10 cellular contexts compared by ENCODE assay signal in the genomic region with DNA sequence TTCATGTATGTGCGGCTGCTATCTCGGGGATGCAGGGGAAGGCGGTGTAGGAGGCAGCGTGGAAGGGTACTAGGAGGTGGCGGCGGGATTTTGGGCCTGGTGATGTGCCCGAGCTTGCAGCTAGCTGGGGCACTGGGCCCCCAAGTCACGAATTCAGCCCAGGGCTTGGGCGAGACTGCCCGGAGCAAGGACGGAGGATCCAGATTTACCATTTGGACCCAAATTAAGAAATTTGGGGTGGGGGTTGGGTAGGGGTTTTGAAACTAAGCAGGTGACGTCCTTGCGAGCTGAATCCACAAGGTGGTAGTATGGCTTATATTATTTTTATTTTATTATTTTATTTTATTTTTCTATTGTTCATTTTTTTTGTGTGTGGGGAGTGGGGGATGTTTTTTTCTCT. TPM values are rescaled to one million over a fixed set of nuclear protein-coding genes. Genes with fewer than 3 reads are reported as not detected.
A peak's percentile ranks its signal among the peaks of the same experiment; 100 is the strongest.
DNase-seq lines count a peak whose midpoint lies in the region; ATAC-seq and TF ChIP-seq lines count a peak whose summit lies in the region.
"Had no signal": no experiment of that assay in that cellular context is flagged by ENCODE, and none has a peak within 500 bp of the region (broad histone marks: within the 10 kb centered on the region; RNA-seq: fewer than 3 reads in every experiment).

No MANE protein-coding gene starts in this region.

- H3K27ac ChIP-seq in left ventricle myocardium inferior (replicated peaks) = no peak overlapping the region
- H3K27ac ChIP-seq in right atrium auricular region = no peak overlapping the region
- no peak overlapping the region for H3K27ac ChIP-seq in thyroid gland
- H3K27ac ChIP-seq: SK-N-MC had no signal

- no peaks in the 10 kb centered on the region for H3K36me3 ChIP-seq in left ventricle myocardium inferior
- no peaks in the 10 kb centered on the region for H3K36me3 ChIP-seq in right atrium auricular region
- no peaks in the 10 kb centered on the region for H3K36me3 ChIP-seq in thyroid gland

- no peak for TF ChIP-seq CTCF in left ventricle myocardium inferior (IDR thresholded peaks at IDR 0.05; ENCODE audit: borderline replicate concordance)
- TF ChIP-seq CTCF in right atrium auricular region (IDR thresholded peaks at IDR 0.05) = no peak
- TF ChIP-seq CTCF in foreskin fibroblast (IDR thresholded peaks at IDR 0.05; ENCODE audit: low read depth, low read length) = no peak
- peak in 1 of 6 experiments; percentile 23 for TF ChIP-seq CTCF in thyroid gland (IDR thresholded peaks at IDR 0.05)

- peak overlapping the region; percentile 86 for H3K4me3 Mint-ChIP-seq in T-helper 17 cell

- H3K27ac Mint-ChIP-seq in T-helper 17 cell = no peak overlapping the region

- 5 to 6% methylated on average over 8 to 11 of the region's 13 CpGs for WGBS in thyroid gland, 2 donors

- no peak for TF ChIP-seq POLR2A in thyroid gland (IDR thresholded peaks at IDR 0.05)

- no peak for DNase-seq in left ventricle myocardium inferior
- no peak for DNase-seq in right atrium auricular region (ENCODE audit: low spot score)
- DNase-seq in T-helper 17 cell = no peak
- peak in 1 of 2 donors; percentile 55 for DNase-seq in foreskin fibroblast
- DNase-seq in thyroid gland = peak; percentile 11 to 15
- no peak for DNase-seq in HT-29 (ENCODE audit: low spot score)
- DNase-seq in glomerular visceral epithelial cell (ENCODE audit: extremely low spot score) = no peak
- DNase-seq: NCI-H1417 treated with DMSO at 0.1 percent for 48 hours had no signal

- peaks cover 5% of the 10 kb centered on the region for H3K4me1 Mint-ChIP-seq in T-helper 17 cell

- H3K4me3 ChIP-seq in left ventricle myocardium inferior (peak overlapping the region; percentile 60), right atrium auricular region (no peak overlapping the region), foreskin fibroblast (ENCODE audit: low read depth in 1 of 2, low read length in 2 of 2) (peak overlapping the region; percentile 69 to 73), thyroid gland (replicated peaks in 1 of 3) (peak overlapping the region in 1 of 3 donors; percentile 39)
- H3K4me3 ChIP-seq: SK-N-MC had no signal

- H3K9me3 ChIP-seq in left ventricle myocardium inferior (replicated peaks) (no peaks in the 10 kb centered on the region), right atrium auricular region (no peaks in the 10 kb centered on the region), T-helper 17 cell (ENCODE audit: control insufficient read depth, low read length, poor library complexity, severe bottlenecking) (no peaks in the 10 kb centered on the region), thyroid gland (no peaks in the 10 kb centered on the region)

- H3K27me3 Mint-ChIP-seq in T-helper 17 cell = peaks cover 14% of the 10 kb centered on the region

- H3K36me3 Mint-ChIP-seq in T-helper 17 cell (ENCODE audit: low read depth) = no peaks in the 10 kb centered on the region

- no peaks in the 10 kb centered on the region for H3K4me1 ChIP-seq in left ventricle myocardium inferior
- H3K4me1 ChIP-seq in right atrium auricular region = no peaks in the 10 kb centered on the region
- H3K4me1 ChIP-seq in thyroid gland = no peaks in the 10 kb centered on the region

- H3K27me3 ChIP-seq in left ventricle myocardium inferior (ENCODE audit: low read depth) = peaks cover 29% of the 10 kb centered on the region
- no peaks in the 10 kb centered on the region for H3K27me3 ChIP-seq in right atrium auricular region
- no peaks in the 10 kb centered on the region for H3K27me3 ChIP-seq in thyroid gland

- no peak for ATAC-seq in T-helper 17 cell
- ATAC-seq in esophagus mucosa = no peak

- intact Hi-C loops in left ventricle myocardium inferior (cut with micrococcal nuclease) (no loop called here), thyroid gland (cut with DNase I) (no loop called here)

RNA-seq across cellular contexts. Expression of gene NLGN4Y, which starts 1.0 kb away (rescaled TPM):
- total RNA-seq in left ventricle myocardium inferior (0.16 TPM), right atrium auricular region (under 1 TPM in 1 of 2 donors, not detected in 1; 0.07 TPM), T-helper 17 cell (1 to 10 TPM; 1.6 TPM), thyroid gland (10 to 100 TPM in 2 of 4 donors, not detected in 2; 44.5 to 49.8 TPM), esophagus mucosa (not detected)
- total RNA-seq in HT-29 (2014; rRNA removed; shearing (Covaris generic)) = not detected in 2 replicates

Comparison
In these comparisons a context has a peak if more than half of its experiments do, and no peak if none do; other contexts are left out.
1. H3K4me3 ChIP-seq: peak in left ventricle myocardium inferior (single experiment) and foreskin fibroblast (2 of 2); none in right atrium auricular region (0 of 2).
2. DNase-seq: peak in thyroid gland (2 of 2); none in left ventricle myocardium inferior (single experiment), right atrium auricular region (single experiment), T-helper 17 cell (0 of 3), HT-29 (single experiment) and glomerular visceral epithelial cell (single experiment).